19 cellular contexts compared by ENCODE assay signal in the genomic region with DNA sequence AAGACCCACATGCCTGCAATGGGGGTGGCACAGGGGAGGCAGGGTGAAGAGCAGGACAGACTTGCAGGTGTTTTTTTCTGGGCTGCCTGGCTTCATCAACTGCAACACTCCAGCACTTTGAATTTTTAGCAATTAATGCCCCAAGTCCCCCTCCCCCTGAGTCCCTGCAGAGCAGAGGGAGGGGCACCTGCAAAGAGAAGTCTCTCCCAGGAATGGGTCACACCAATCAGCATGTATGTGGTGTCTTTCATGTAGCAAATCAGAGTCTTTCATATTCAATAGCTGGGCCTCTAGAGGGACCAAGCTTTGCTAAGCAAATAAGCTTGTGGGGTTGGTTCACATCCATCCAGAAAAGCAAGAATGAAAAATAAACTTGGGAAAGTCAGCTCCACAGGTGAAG.
DNase-seq lines count a peak whose midpoint lies in the region; ATAC-seq and TF ChIP-seq lines count a peak whose summit lies in the region.
"Had no signal": no experiment of that assay in that cellular context is flagged by ENCODE, and none has a peak within 500 bp of the region (broad histone marks: within the 10 kb centered on the region; RNA-seq: fewer than 3 reads in every experiment).

No MANE protein-coding gene starts in this region.

- POLR2A ChIA-PET in HEK293T (lab: Yijun Ruan, JAX), result no interaction called here

- ATAC-seq in HG03342 (IDR thresholded peaks at IDR 0.05; ENCODE audit: unreplicated experiment), result no peak
- ATAC-seq: activated naive CD8-positive, alpha-beta T cell treated with anti-CD3 and anti-CD28 coated beads, Interleukin-2, amount 50 U/mL, for 24 hours; CD8-positive, alpha-beta T cell; upper lobe of right lung had no signal

- peak; percentile 20 for DNase-seq in DMS 273 (lab: John Stamatoyannopoulos, UW; ENCODE audit: unreplicated experiment)
- no peak for DNase-seq in DMS 273 treated with DMSO at 0.1 percent for 48 hours (lab: John Stamatoyannopoulos, UW)
- peak; percentile 35 for DNase-seq in HEK293T (ENCODE audit: extremely low spot score)
- peak; percentile 50 for DNase-seq in NCI-H526 treated with DMSO at 0.1 percent for 48 hours (lab: John Stamatoyannopoulos, UW)
- peak; percentile 64 for DNase-seq in iPS-NIHi11 (ENCODE audit: low spot score)
- no peak for DNase-seq in activated naive CD4-positive, alpha-beta T cell treated with anti-CD3 and anti-CD28 coated beads, Interleukin-2, amount 50 U/mL, for 16 hours
- no peak for DNase-seq in stimulated activated CD4-positive, alpha-beta T cell treated with anti-CD3 and anti-CD28 coated beads, Interleukin-2, amount 100 ng/mL, for 24 hours
- DNase-seq: activated CD4-positive, alpha-beta T cell treated with anti-CD3 and anti-CD28 coated beads for 1 hour; activated effector memory CD4-positive, alpha-beta T cell treated with anti-CD3 and anti-CD28 coated beads, Interleukin-2, amount 50 U/mL, for 16 hours; activated naive CD8-positive, alpha-beta T cell treated with anti-CD3 and anti-CD28 coated beads, Interleukin-2, amount 50 U/mL, for 24 hours; AML-193; CD8-positive, alpha-beta T cell; cerebellar nuclear complex; dorsolateral prefrontal cortex; MM.1S; NCI-H187; NCI-H446; upper lobe of right lung had no signal

- CTCF ChIA-PET in HEK293T (lab: Yijun Ruan, JAX), result interaction anchor here (0.6 kb wide), 1 partner anchor 13 kb away, joined by 6 read pairs; no protein-coding TSS in a partner anchor

TF ChIP-seq in HEK293T, 16 proteins besides CTCF, POLR2A, EP300 and RAD21:
- TF ChIP-seq L3MBTL2 (conservative IDR thresholded peaks at IDR 0.05), result no peak
- no peak for TF ChIP-seq FOXM1 (IDR thresholded peaks at IDR 0.05; ENCODE audit: borderline replicate concordance)
- no peak for TF ChIP-seq LEF1 (IDR thresholded peaks at IDR 0.05; ENCODE audit: borderline replicate concordance)
- TF ChIP-seq CTBP1 (IDR thresholded peaks at IDR 0.05; ENCODE audit: borderline replicate concordance), result no peak
- TF ChIP-seq SP1 (IDR thresholded peaks at IDR 0.05), result no peak
- TF ChIP-seq HDGF (IDR thresholded peaks at IDR 0.05; ENCODE audit: borderline replicate concordance), result no peak
- TF ChIP-seq, protein P1, sequence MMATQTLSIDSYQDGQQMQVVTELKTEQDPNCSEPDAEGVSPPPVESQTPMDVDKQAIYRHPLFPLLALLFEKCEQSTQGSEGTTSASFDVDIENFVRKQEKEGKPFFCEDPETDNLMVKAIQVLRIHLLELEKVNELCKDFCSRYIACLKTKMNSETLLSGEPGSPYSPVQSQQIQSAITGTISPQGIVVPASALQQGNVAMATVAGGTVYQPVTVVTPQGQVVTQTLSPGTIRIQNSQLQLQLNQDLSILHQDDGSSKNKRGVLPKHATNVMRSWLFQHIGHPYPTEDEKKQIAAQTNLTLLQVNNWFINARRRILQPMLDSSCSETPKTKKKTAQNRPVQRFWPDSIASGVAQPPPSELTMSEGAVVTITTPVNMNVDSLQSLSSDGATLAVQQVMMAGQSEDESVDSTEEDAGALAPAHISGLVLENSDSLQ (IDR thresholded peaks at IDR 0.05), result no peak
- no peak for TF ChIP-seq SUZ12 (IDR thresholded peaks at IDR 0.05)
- no peak for TF ChIP-seq FOXA1 (IDR thresholded peaks at IDR 0.05)
- TF ChIP-seq ARNT (IDR thresholded peaks at IDR 0.05), result no peak
- TF ChIP-seq NFRKB (IDR thresholded peaks at IDR 0.05), result no peak
- TF ChIP-seq TARDBP (IDR thresholded peaks at IDR 0.05), result no peak

Comparison
In these comparisons a context has a peak if more than half of its experiments do, and no peak if none do; other contexts are left out.
1. DNase-seq: peak in DMS 273 (single experiment), HEK293T (single experiment), NCI-H526 treated with DMSO at 0.1 percent for 48 hours (single experiment) and iPS-NIHi11 (single experiment); none in DMS 273 treated with DMSO at 0.1 percent for 48 hours (single experiment), activated naive CD4-positive, alpha-beta T cell treated with anti-CD3 and anti-CD28 coated beads, Interleukin-2, amount 50 U/mL, for 16 hours (single experiment) and stimulated activated CD4-positive, alpha-beta T cell treated with anti-CD3 and anti-CD28 coated beads, Interleukin-2, amount 100 ng/mL, for 24 hours (0 of 2).